ENCODE assay signal across 9 cellular contexts in the genomic region with DNA sequence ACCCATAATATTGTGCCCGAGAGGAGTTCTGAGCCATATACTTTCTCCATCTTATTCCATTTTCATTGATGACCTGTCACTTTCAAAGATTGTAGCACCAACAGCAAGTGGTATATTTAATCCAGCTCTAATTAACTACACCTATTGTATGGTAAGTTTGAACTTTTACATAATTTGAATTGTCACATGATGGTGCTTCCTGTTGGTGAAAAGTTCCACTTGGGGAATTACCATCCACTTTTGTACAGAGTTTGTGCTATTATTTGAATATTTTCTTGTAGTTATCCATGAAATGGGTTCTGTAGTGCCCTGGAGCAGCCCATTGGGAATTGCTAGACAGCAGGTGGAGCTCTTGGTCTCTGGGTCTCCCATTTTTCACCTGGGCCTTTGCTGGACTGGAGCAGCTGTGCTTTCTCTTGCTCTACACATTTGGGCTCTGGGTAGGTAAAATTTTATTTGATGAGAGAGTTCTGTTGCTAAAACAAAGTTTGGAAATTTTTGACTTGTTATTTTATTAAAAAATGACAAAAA. TPM values are rescaled to one million over a fixed set of nuclear protein-coding genes. Genes with fewer than 3 reads are reported as not detected.
DNase-seq lines count a peak whose midpoint lies in the region; TF ChIP-seq lines count a peak whose summit lies in the region.
"Had no signal": no experiment of that assay in that cellular context is flagged by ENCODE, and none has a peak within 500 bp of the region (broad histone marks: within the 10 kb centered on the region; RNA-seq: fewer than 3 reads in every experiment).

No MANE protein-coding gene starts in this region.

- peaks cover 10% of the 10 kb centered on the region for H3K27me3 Mint-ChIP-seq in type B pancreatic cell

- H3K36me3 Mint-ChIP-seq in type B pancreatic cell = no peaks in the 10 kb centered on the region

- no peaks in the 10 kb centered on the region for H3K9me3 Mint-ChIP-seq in type B pancreatic cell

- H3K9me2 ChIP-seq in OCI-LY1 (ENCODE audit: low read depth, low read length) = no peaks in the 10 kb centered on the region

- peak in 1 of 2 donors; percentile 48 for DNase-seq in cardiac muscle cell (ENCODE audit: low read depth in 1 of 2, low spot score in 1 of 2)
- DNase-seq in cardiac septum (ENCODE audit: low spot score) = no peak
- DNase-seq in esophagus muscularis mucosa (ENCODE audit: extremely low spot score) = no peak
- no peak for DNase-seq in type B pancreatic cell (ENCODE audit: extremely low spot score, unreplicated experiment)
- no peak for DNase-seq in activated CD8-positive, alpha-beta memory T cell treated with anti-CD3 and anti-CD28 coated beads, Interleukin-2, amount 50 U/mL, for 4 hours
- DNase-seq in T-helper 1 cell = no peak
- DNase-seq in head of caudate nucleus = no peak
- DNase-seq: NCI-H446 treated with DMSO at 0.1 percent for 48 hours had no signal

- no peak for TF ChIP-seq EP300 in esophagus muscularis mucosa (IDR thresholded peaks at IDR 0.05)

- H3K27ac Mint-ChIP-seq in type B pancreatic cell = no peak overlapping the region

- TF ChIP-seq CTCF in cardiac muscle cell (IDR thresholded peaks at IDR 0.05; ENCODE audit: low read depth, low read length) = peak; percentile 54
- TF ChIP-seq CTCF in OCI-LY1 (IDR thresholded peaks at IDR 0.05; ENCODE audit: low read length) = peak; percentile 24; the same call in 1 of the 2 replicates
- peak; percentile 13 to 45 (median 35) for TF ChIP-seq CTCF in esophagus muscularis mucosa (IDR thresholded peaks at IDR 0.05)
- TF ChIP-seq CTCF in type B pancreatic cell (conservative IDR thresholded peaks at IDR 0.05) = peak; percentile 38

- H3K9me3 ChIP-seq in cardiac muscle cell (ENCODE audit: low read depth) = no peaks in the 10 kb centered on the region
- H3K9me3 ChIP-seq in OCI-LY1 (ENCODE audit: low read length) = no peaks in the 10 kb centered on the region
- no peaks in the 10 kb centered on the region for H3K9me3 ChIP-seq in esophagus muscularis mucosa

- no peak for TF ChIP-seq POLR2A in esophagus muscularis mucosa (IDR thresholded peaks at IDR 0.05; ENCODE audit: low read depth)

- H3K4me1 ChIP-seq in cardiac muscle cell (ENCODE audit: low read depth) = peaks cover 11% of the 10 kb centered on the region
- H3K4me1 ChIP-seq in OCI-LY1 (ENCODE audit: insufficient read depth, low read length, severe bottlenecking) = peaks cover 7% of the 10 kb centered on the region
- peaks cover 0 to 5% (median 0%) of the 10 kb centered on the region in 4 donors for H3K4me1 ChIP-seq in esophagus muscularis mucosa

- no peak overlapping the region for H3K4me3 Mint-ChIP-seq in type B pancreatic cell

- intact Hi-C loops in cardiac septum (cut with DNase I) = no loop called here
- intact Hi-C loops in esophagus muscularis mucosa (cut with DNase I) = no loop called here
- intact Hi-C loops in head of caudate nucleus (cut with DNase I) = no loop called here

- H2AFZ ChIP-seq in OCI-LY1 (ENCODE audit: low read length) = no peak overlapping the region

- no peak overlapping the region for H3K9ac ChIP-seq in OCI-LY1 (ENCODE audit: low read length)

- H3K27ac ChIP-seq in cardiac muscle cell = peak overlapping the region; percentile 9
- no peak overlapping the region for H3K27ac ChIP-seq in OCI-LY1 (ENCODE audit: low read depth, low read length, poor library complexity, severe bottlenecking)
- no peak overlapping the region for H3K27ac ChIP-seq in esophagus muscularis mucosa (replicated peaks in 1 of 4)

- H3K4me3 ChIP-seq in cardiac muscle cell = no peak overlapping the region
- no peak overlapping the region for H3K4me3 ChIP-seq in OCI-LY1 (ENCODE audit: low read depth, low read length, poor library complexity, severe bottlenecking)
- no peak overlapping the region for H3K4me3 ChIP-seq in esophagus muscularis mucosa

- no peaks in the 10 kb centered on the region for H4K20me1 ChIP-seq in OCI-LY1 (ENCODE audit: insufficient read depth, low read length)

- H3K36me3 ChIP-seq in cardiac muscle cell (no peaks in the 10 kb centered on the region), OCI-LY1 (ENCODE audit: insufficient read depth, low read length) (no peaks in the 10 kb centered on the region), esophagus muscularis mucosa (no peaks in the 10 kb centered on the region)

- H3K4me1 Mint-ChIP-seq in type B pancreatic cell (ENCODE audit: unreplicated experiment) = no peaks in the 10 kb centered on the region

- no peaks in the 10 kb centered on the region for H3F3A ChIP-seq in OCI-LY1 (ENCODE audit: insufficient read depth, low read length)

- H3K4me2 ChIP-seq in OCI-LY1 (ENCODE audit: low read length) = no peak overlapping the region

- WGBS in esophagus muscularis mucosa = 95% methylated on average over 1 of the region's 1 CpG

- H3K79me2 ChIP-seq in OCI-LY1 (ENCODE audit: insufficient read depth, low read length) = no peaks in the 10 kb centered on the region

- H3K27me3 ChIP-seq in cardiac muscle cell (no peaks in the 10 kb centered on the region), OCI-LY1 (ENCODE audit: insufficient read depth, low read length) (no peaks in the 10 kb centered on the region), esophagus muscularis mucosa (no peaks in the 10 kb centered on the region)

RNA-seq across cellular contexts. Expression of a gene that starts 3.0 kb away (rescaled TPM):
- total RNA-seq in cardiac muscle cell (not detected in 2 replicates), cardiac septum (not detected), esophagus muscularis mucosa (under 1 TPM in 1 of 4 donors, not detected in 3; 0.23 TPM), type B pancreatic cell (ENCODE audit: low replicate concordance) (not detected in 2 replicates)
- 0.16 and 0.22 TPM in 2 replicates for polyA plus RNA-seq in cardiac muscle cell

RNA-seq across cellular contexts. Expression of a gene that starts 7.5 kb away (rescaled TPM):
- total RNA-seq in cardiac muscle cell (0.56 and 1.0 TPM in 2 replicates), cardiac septum (2.5 TPM), esophagus muscularis mucosa (1 to 10 TPM in 2 of 4 donors, under 1 TPM in 2; 0.66 to 2.1 (median 1.1) TPM), type B pancreatic cell (ENCODE audit: low replicate concordance) (1.9 and 2.7 TPM in 2 replicates)
- polyA plus RNA-seq in cardiac muscle cell = 1.7 and 3.2 TPM in 2 replicates

RNA-seq across cellular contexts. Expression of a gene that starts 7.7 kb away (rescaled TPM):
- total RNA-seq in cardiac muscle cell (24.5 and 28.2 TPM in 2 replicates), cardiac septum (51.7 TPM), esophagus muscularis mucosa (10 to 100 TPM; 18.2 to 25.7 (median 19.1) TPM), type B pancreatic cell (ENCODE audit: low replicate concordance) (86.3 and 134 TPM in 2 replicates)
- polyA plus RNA-seq in cardiac muscle cell = 67.7 and 80.8 TPM in 2 replicates

RNA-seq across cellular contexts. Expression of a gene that starts 32.3 kb away (rescaled TPM):
- not detected in 2 replicates for total RNA-seq in cardiac muscle cell
- 0.24 TPM in 1 of 2 replicates, not detected in the other for polyA plus RNA-seq in cardiac muscle cell
- 1.9 TPM for total RNA-seq in cardiac septum
- 1 to 10 TPM in 3 of 4 donors, under 1 TPM in 1; 0.83 to 2.7 (median 1.9) TPM for total RNA-seq in esophagus muscularis mucosa
- total RNA-seq in type B pancreatic cell (ENCODE audit: low replicate concordance) = 0.22 and 0.81 TPM in 2 replicates
